1 cellular context compared by ENCODE assay signal in the genomic region with DNA sequence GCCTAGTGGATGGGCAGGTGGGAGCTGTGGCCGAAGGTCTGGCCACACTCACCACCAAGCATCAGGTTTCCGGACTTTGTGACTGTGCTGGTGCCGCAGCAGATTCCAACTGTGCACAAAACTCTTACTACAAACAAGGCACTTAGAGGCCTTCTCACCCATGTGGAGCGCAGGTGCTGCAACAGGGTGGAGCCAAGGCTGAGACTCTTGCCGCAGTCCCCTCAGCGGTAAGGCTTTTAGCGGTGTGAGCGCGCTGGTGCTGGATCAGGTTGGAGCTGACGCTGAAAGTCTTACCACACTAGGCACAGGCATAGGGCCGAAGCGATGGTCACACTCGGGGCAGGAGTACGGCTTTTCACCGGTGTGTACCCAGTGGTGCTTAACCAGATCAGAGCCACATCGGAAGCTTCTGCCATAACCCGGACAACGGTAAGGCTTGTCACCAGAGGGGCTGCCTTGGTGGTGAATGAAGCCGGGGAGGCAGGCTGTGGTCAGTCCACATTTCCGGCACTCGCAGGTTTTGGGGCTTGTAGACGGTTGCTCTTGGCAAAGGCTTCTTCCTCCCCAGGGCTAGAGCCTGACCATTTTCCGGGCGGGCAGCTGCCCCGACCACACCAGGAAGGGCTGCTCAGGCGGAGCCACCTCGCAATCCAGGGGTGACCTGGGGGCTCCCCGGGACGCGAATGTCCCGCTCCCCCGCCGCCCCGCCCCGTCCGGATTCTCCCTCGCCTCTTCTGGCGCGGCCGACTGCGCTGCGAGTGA.
TF ChIP-seq lines count a peak whose summit lies in the region.

No MANE protein-coding gene starts in this region.

TF ChIP-seq in H1, 55 proteins besides CTCF, POLR2A, EP300 and RAD21:
- TF ChIP-seq POLR2AphosphoS5 (IDR thresholded peaks at IDR 0.05; ENCODE audit: low read depth, low read length), result 0 out of 2 replicates have a peak, but pooled peaks have one; percentile 54
- TF ChIP-seq MAFK (IDR thresholded peaks at IDR 0.05; ENCODE audit: low read depth, low read length), result no peak
- TF ChIP-seq, protein P1, sequence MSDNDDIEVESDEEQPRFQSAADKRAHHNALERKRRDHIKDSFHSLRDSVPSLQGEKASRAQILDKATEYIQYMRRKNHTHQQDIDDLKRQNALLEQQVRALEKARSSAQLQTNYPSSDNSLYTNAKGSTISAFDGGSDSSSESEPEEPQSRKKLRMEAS (IDR thresholded peaks at IDR 0.05), result peak; percentile 46; the same call in 1 of the 2 replicates
- 0 out of 2 replicates have a peak, but pooled peaks have one; percentile 23 for TF ChIP-seq TBP (IDR thresholded peaks at IDR 0.05; ENCODE audit: low read depth, low read length)
- no peak for TF ChIP-seq EZH2 (IDR thresholded peaks at IDR 0.05; ENCODE audit: low read depth, low read length, severe bottlenecking)
- peak; percentile 13; the same call in 1 of the 2 replicates for TF ChIP-seq KDM1A (IDR thresholded peaks at IDR 0.05; ENCODE audit: borderline replicate concordance, low read length)
